Comparison of ENCODE assay signal across 30 cellular contexts in the genomic region with DNA sequence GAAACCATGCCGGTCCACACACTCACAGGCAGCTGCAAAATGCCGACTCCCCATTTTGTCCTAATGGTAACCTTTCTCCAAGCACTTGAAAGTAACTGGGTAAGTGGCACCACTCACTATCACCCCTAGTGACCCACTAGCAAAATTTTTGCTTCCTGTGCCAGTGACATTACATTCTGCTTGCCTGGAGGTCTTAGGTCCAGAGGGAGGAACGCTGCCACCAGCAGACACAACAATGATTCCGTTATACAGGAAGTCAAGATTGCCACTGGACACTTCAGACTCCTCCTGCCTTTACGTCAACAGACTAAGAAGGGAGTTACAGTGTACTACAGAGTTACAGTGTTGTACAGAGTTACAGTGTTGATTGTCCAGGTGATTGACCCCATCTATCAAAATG.
"Had no signal": no experiment of that assay in that cellular context is flagged by ENCODE, and none has a peak within 500 bp of the region (broad histone marks: within the 10 kb centered on the region; RNA-seq: fewer than 3 reads in every experiment).

No MANE protein-coding gene starts in this region.

- H3K27ac Mint-ChIP-seq: activated CD4-positive, alpha-beta memory T cell treated with anti-CD3 and anti-CD28 coated beads for 36 hours; activated CD8-positive, alpha-beta memory T cell treated with anti-CD3 and anti-CD28 coated beads, Interleukin-2, amount 10 ng/mL, durations not matched to agents 7 days and 5 days; activated naive CD4-positive, alpha-beta T cell treated with anti-CD3 and anti-CD28 coated beads, Interleukin-2, amount 50 U/mL, for 24 hours; activated T-helper 1 cell treated with anti-CD3 and anti-CD28 coated beads, Interleukin-12 subunit alpha, Interleukin-12 subunit beta, Interleukin-2, Interleukin-4 antibody, amounts not matched to agents 30 ng/mL and 10 ng/mL and 1 ng/mL, durations not matched to agents 14 hours and 24 hours and 36 hours; dendritic cell treated with granulocyte-macrophage colony-stimulating factor and Interleukin-4, amounts not matched to agents 40 ng/mL and 50 ng/mL, for 4 days; nephron; T-helper 17 cell had no signal

- H3K36me3 ChIP-seq: brain microvascular endothelial cell, gastroesophageal sphincter, neutrophil, ovary, prostate gland, right atrium auricular region, thyroid gland, upper lobe of right lung had no signal

- H3K9me3 Mint-ChIP-seq: activated CD4-positive, alpha-beta memory T cell treated with anti-CD3 and anti-CD28 coated beads for 36 hours; activated naive CD4-positive, alpha-beta T cell treated with anti-CD3 and anti-CD28 coated beads, Interleukin-2, amount 50 U/mL, for 24 hours; activated T-helper 1 cell treated with anti-CD3 and anti-CD28 coated beads, Interleukin-12 subunit alpha, Interleukin-12 subunit beta, Interleukin-2, Interleukin-4 antibody, amounts not matched to agents 30 ng/mL and 10 ng/mL and 1 ng/mL, durations not matched to agents 14 hours and 24 hours and 36 hours; dendritic cell treated with granulocyte-macrophage colony-stimulating factor and Interleukin-4, amounts not matched to agents 40 ng/mL and 50 ng/mL, for 4 days; nephron had no signal

- H3K27ac ChIP-seq: brain microvascular endothelial cell, gastroesophageal sphincter, neutrophil, ovary, prostate gland, right atrium auricular region, thyroid gland, upper lobe of right lung had no signal

- H3K4me1 ChIP-seq: gastroesophageal sphincter, prostate gland, right atrium auricular region, thyroid gland, upper lobe of right lung had no signal

- H3K4me3 Mint-ChIP-seq: activated CD4-positive, alpha-beta memory T cell treated with anti-CD3 and anti-CD28 coated beads for 36 hours; activated CD8-positive, alpha-beta memory T cell treated with anti-CD3 and anti-CD28 coated beads, Interleukin-2, amount 10 ng/mL, durations not matched to agents 7 days and 5 days; activated naive CD4-positive, alpha-beta T cell treated with anti-CD3 and anti-CD28 coated beads, Interleukin-2, amount 50 U/mL, for 24 hours; activated T-helper 1 cell treated with anti-CD3 and anti-CD28 coated beads, Interleukin-12 subunit alpha, Interleukin-12 subunit beta, Interleukin-2, Interleukin-4 antibody, amounts not matched to agents 30 ng/mL and 10 ng/mL and 1 ng/mL, durations not matched to agents 14 hours and 24 hours and 36 hours; dendritic cell treated with granulocyte-macrophage colony-stimulating factor and Interleukin-4, amounts not matched to agents 40 ng/mL and 50 ng/mL, for 4 days; nephron; T-helper 17 cell had no signal

- H3K4me3 ChIP-seq: gastroesophageal sphincter, ovary, prostate gland, right atrium auricular region, thyroid gland, upper lobe of right lung had no signal

- H3K4me1 Mint-ChIP-seq: activated CD8-positive, alpha-beta memory T cell treated with anti-CD3 and anti-CD28 coated beads, Interleukin-2, amount 10 ng/mL, durations not matched to agents 7 days and 5 days; activated naive CD4-positive, alpha-beta T cell treated with anti-CD3 and anti-CD28 coated beads, Interleukin-2, amount 50 U/mL, for 24 hours; nephron; T-helper 17 cell had no signal

- H3K27me3 ChIP-seq: brain microvascular endothelial cell, gastroesophageal sphincter, ovary, right atrium auricular region, thyroid gland, upper lobe of right lung had no signal

- H3K9me3 ChIP-seq: gastroesophageal sphincter, neutrophil, ovary, prostate gland, right atrium auricular region, thyroid gland, upper lobe of right lung had no signal

- ATAC-seq: activated CD8-positive, alpha-beta memory T cell treated with anti-CD3 and anti-CD28 coated beads, Interleukin-2, amount 10 ng/mL, durations not matched to agents 7 days and 5 days; esophagus mucosa; gastroesophageal sphincter; left cardiac atrium; stimulated activated naive CD8-positive, alpha-beta T cell treated with anti-CD3 and anti-CD28 coated beads, Interleukin-15, Interleukin-2, amounts not matched to agents 100 U/mL and 50 U/mL, for 24 hours; T-helper 17 cell; upper lobe of right lung had no signal

- FAIRE-seq: endometrium, islet of Langerhans had no signal

- H3K27me3 Mint-ChIP-seq: dendritic cell treated with granulocyte-macrophage colony-stimulating factor and Interleukin-4, amounts not matched to agents 40 ng/mL and 50 ng/mL, for 4 days had no signal

- H3K36me3 Mint-ChIP-seq: activated CD4-positive, alpha-beta memory T cell treated with anti-CD3 and anti-CD28 coated beads for 36 hours; activated CD8-positive, alpha-beta memory T cell treated with anti-CD3 and anti-CD28 coated beads, Interleukin-2, amount 10 ng/mL, durations not matched to agents 7 days and 5 days; activated naive CD4-positive, alpha-beta T cell treated with anti-CD3 and anti-CD28 coated beads, Interleukin-2, amount 50 U/mL, for 24 hours had no signal

- DNase-seq: activated CD4-positive, alpha-beta memory T cell treated with anti-CD3 and anti-CD28 coated beads for 36 hours; activated CD4-positive, alpha-beta T cell treated with anti-CD3 and anti-CD28 coated beads for 48 hours; activated CD8-positive, alpha-beta memory T cell treated with anti-CD3 and anti-CD28 coated beads, Interleukin-2, amount 10 ng/mL, durations not matched to agents 7 days and 5 days; activated gamma-delta T cell treated with Interleukin-2 at 50 U/mL for 16 hours; activated T-cell treated with anti-CD3 and anti-CD28 coated beads for 4 hours; aorta; brain microvascular endothelial cell; caudate nucleus; effector CD4-positive, alpha-beta T cell; head of caudate nucleus; left cardiac atrium; mesenchymal stem cell; ovary; stimulated activated CD4-positive, alpha-beta T cell treated with anti-CD3 and anti-CD28 coated beads, Interleukin-12 subunit alpha, Interleukin-12 subunit beta, amount 100 ng/mL, for 4 hours; stimulated activated CD4-positive, alpha-beta T cell treated with anti-CD3 and anti-CD28 coated beads, Interleukin-4, amount 100 ng/mL, for 4 hours; stimulated activated naive CD8-positive, alpha-beta T cell treated with anti-CD3 and anti-CD28 coated beads, Interleukin-15, Interleukin-2, amounts not matched to agents 100 U/mL and 50 U/mL, for 24 hours; T-helper 17 cell; thyroid gland; upper lobe of right lung had no signal
